In the genomic region with DNA sequence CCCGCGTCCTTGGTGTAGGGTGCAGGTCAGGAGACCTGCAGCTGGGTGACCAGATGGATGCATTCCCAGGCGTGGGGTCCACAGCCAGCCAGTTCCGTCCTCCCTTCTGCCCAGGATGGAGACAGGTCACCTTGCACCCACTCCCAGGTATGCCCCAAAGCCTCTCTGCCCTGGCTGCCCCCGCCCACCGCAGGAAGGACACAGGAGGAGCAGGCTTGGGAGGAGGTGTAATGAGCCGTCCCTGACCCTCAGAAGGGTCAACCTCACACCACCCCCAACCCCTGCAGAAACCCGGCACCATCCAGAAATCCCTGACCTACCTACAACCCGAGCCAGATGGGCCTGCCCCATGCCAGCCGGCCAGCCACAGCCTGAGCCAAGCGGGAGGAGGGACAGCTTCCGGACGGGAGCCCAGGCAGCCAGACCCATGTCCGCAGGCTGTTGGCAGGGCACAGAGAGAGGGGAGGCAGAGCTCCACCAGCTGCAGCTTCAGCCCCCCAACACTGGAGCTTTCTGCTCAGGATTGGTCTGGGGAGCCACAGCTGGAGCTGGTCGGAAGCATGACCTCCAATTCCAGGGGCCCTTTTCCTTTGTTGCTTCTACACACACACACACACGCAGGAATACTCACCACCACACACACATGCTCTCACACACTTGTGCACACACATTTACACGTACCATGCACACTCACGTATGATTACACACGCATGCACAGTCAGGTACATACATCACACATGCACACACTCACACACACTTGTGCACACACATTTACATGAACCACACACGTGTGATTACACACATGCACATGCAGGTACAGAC, we compare ENCODE assay signal across 2 cellular contexts.
TF ChIP-seq lines count a peak whose summit lies in the region.

No MANE protein-coding gene starts in this region.

TF ChIP-seq in HEK293, 187 proteins besides CTCF, POLR2A, EP300 and RAD21:
- no peak for TF ChIP-seq ZBTB48 (tag by site-specific recombination; IDR thresholded peaks at IDR 0.05)
- TF ChIP-seq, protein P1, sequence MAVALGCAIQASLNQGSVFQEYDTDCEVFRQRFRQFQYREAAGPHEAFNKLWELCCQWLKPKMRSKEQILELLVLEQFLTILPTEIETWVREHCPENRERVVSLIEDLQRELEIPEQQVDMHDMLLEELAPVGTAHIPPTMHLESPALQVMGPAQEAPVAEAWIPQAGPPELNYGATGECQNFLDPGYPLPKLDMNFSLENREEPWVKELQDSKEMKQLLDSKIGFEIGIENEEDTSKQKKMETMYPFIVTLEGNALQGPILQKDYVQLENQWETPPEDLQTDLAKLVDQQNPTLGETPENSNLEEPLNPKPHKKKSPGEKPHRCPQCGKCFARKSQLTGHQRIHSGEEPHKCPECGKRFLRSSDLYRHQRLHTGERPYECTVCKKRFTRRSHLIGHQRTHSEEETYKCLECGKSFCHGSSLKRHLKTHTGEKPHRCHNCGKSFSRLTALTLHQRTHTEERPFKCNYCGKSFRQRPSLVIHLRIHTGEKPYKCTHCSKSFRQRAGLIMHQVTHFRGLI (tag by site-specific recombination; IDR thresholded peaks at IDR 0.05): no peak
- TF ChIP-seq, protein P2, sequence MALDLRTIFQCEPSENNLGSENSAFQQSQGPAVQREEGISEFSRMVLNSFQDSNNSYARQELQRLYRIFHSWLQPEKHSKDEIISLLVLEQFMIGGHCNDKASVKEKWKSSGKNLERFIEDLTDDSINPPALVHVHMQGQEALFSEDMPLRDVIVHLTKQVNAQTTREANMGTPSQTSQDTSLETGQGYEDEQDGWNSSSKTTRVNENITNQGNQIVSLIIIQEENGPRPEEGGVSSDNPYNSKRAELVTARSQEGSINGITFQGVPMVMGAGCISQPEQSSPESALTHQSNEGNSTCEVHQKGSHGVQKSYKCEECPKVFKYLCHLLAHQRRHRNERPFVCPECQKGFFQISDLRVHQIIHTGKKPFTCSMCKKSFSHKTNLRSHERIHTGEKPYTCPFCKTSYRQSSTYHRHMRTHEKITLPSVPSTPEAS (tag by site-specific recombination; IDR thresholded peaks at IDR 0.05): peak; percentile 64; the same call in 1 of the 2 replicates

TF ChIP-seq in GM12878, 131 proteins besides CTCF, POLR2A, EP300 and RAD21:
- TF ChIP-seq MTA2 (IDR thresholded peaks at IDR 0.05; ENCODE audit: low read depth): no peak
- TF ChIP-seq BCL3 (IDR thresholded peaks at IDR 0.05; ENCODE audit: borderline replicate concordance, insufficient read depth, low read depth, low read length, poor library complexity, severe bottlenecking): peak; percentile 66
- TF ChIP-seq WRNIP1 (IDR thresholded peaks at IDR 0.05; ENCODE audit: borderline replicate concordance, low read depth, low read length): no peak
